ENCODE assay signal across 1 cellular context in the genomic region with DNA sequence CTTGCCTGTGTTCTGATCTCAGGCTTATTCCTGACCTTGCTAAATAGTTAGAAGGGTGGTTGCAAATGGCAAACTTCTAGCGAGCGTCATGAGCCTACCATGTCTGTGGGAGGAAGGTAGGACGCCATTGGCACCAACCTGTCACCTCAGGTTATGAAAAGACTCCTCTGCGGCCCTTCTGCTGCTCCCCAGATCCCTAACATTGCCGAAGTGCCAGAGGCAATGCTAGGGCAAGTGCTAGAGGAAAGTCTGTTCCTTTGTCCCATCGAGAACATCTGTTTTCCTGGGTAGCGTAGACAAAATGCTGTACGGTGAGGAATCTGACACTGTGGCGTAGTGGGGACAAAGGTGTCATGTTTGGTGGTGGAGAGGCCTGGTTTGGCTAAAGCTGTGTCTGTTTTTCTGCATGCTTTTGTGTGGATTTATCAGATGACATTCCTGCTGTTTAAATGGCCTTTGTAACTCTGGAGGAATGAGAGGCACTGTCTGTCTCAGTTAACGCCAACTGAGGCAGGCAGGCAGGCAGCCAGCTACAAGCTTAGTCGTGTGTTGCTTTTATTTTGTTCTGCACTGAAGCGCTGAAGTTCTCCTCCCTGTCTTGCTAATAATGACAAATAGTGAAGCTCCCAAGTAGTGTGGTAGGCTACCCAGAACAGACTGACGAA.
TF ChIP-seq lines count a peak whose summit lies in the region.

No MANE protein-coding gene starts in this region.

TF ChIP-seq in HepG2, 621 proteins besides CTCF, POLR2A, EP300 and RAD21 (continued from another document):
- TF ChIP-seq, protein P1, sequence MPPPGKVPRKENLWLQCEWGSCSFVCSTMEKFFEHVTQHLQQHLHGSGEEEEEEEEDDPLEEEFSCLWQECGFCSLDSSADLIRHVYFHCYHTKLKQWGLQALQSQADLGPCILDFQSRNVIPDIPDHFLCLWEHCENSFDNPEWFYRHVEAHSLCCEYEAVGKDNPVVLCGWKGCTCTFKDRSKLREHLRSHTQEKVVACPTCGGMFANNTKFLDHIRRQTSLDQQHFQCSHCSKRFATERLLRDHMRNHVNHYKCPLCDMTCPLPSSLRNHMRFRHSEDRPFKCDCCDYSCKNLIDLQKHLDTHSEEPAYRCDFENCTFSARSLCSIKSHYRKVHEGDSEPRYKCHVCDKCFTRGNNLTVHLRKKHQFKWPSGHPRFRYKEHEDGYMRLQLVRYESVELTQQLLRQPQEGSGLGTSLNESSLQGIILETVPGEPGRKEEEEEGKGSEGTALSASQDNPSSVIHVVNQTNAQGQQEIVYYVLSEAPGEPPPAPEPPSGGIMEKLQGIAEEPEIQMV (CRISPR knock-in tag; IDR thresholded peaks at IDR 0.05; ENCODE audit: low read depth) = no peak
- TF ChIP-seq ZNF782 (CRISPR knock-in tag; IDR thresholded peaks at IDR 0.05; ENCODE audit: borderline replicate concordance) = no peak
- TF ChIP-seq MXI1 (IDR thresholded peaks at IDR 0.05; ENCODE audit: borderline replicate concordance, low read depth, low read length) = no peak
- peak; percentile 91 for TF ChIP-seq RBM22 (optimal IDR thresholded peaks at IDR 0.05; ENCODE audit: low read length)
